Comparison of ENCODE assay signal across 25 cellular contexts in genomic region chr13:30751183-30751933, GRCh38. TPM values are rescaled to one million over a fixed set of nuclear protein-coding genes. Genes with fewer than 3 reads are reported as not detected.
A peak's percentile ranks its signal among the peaks of the same experiment; 100 is the strongest.
DNase-seq lines count a peak whose midpoint lies in the region; ATAC-seq and TF ChIP-seq lines count a peak whose summit lies in the region.
"Had no signal": no experiment of that assay in that cellular context is flagged by ENCODE, and none has a peak within 500 bp of the region (broad histone marks: within the 10 kb centered on the region; RNA-seq: fewer than 3 reads in every experiment).

No MANE protein-coding gene starts in this region.

- H3K27ac ChIP-seq in ovary, result no peak overlapping the region
- H3K27ac ChIP-seq: gastroesophageal sphincter, uterus had no signal

- peaks cover 4% of the 10 kb centered on the region for H3K4me1 ChIP-seq in ovary (ENCODE audit: insufficient read depth)
- H3K4me1 ChIP-seq: uterus had no signal

- ATAC-seq in GM19351 (IDR thresholded peaks at IDR 0.05; ENCODE audit: unreplicated experiment), result no peak
- ATAC-seq: gastroesophageal sphincter had no signal

- no peak for TF ChIP-seq POLR2A in ovary (IDR thresholded peaks at IDR 0.05)

- 88 to 93% (median 89%) methylated on average over 8 of the region's 8 CpGs for WGBS in ovary, 3 donors

- DNase-seq in NCI-H2107 treated with DMSO at 0.1 percent for 48 hours (lab: John Stamatoyannopoulos, UW; ENCODE audit: unreplicated experiment), result peak; percentile 36
- no peak for DNase-seq in NCI-H2107 (lab: John Stamatoyannopoulos, UW)
- peak; percentile 35 for DNase-seq in D341Med (ENCODE audit: low spot score)
- DNase-seq in UCSD-AML1 (lab: John Stamatoyannopoulos, UW; ENCODE audit: unreplicated experiment), result peak; percentile 49
- peak; percentile 45 for DNase-seq in kidney tubule cell (ENCODE audit: low spot score)
- DNase-seq in ovary, result no peak
- no peak for DNase-seq in HuH-7 (ENCODE audit: low spot score)
- DNase-seq: activated CD4-positive, CD25-positive, alpha-beta regulatory T cell; activated effector memory CD4-positive, alpha-beta T cell treated with anti-CD3 and anti-CD28 coated beads, Interleukin-2, amount 50 U/mL, for 16 hours; cerebellar nuclear complex; DMS153; effector CD8-positive, alpha-beta T cell; left cardiac atrium; MG63; NCI-H187 treated with DMSO at 0.1 percent for 48 hours; NCI-H774; nephron progenitor cell; stimulated activated CD4-positive, alpha-beta T cell treated with anti-CD3 and anti-CD28 coated beads, Interleukin-4, amount 100 ng/mL, for 24 hours; uterus had no signal

- H3K9me3 ChIP-seq in ovary, result no peaks in the 10 kb centered on the region
- H3K9me3 ChIP-seq: gastroesophageal sphincter, MG63, uterus had no signal

- no peaks in the 10 kb centered on the region for H3K27me3 ChIP-seq in ovary
- H3K27me3 ChIP-seq: BLaER1 treated with 17β-estradiol and CSF1 and Interleukin-3, amounts not matched to agents 10 nM and 100 nM; gastroesophageal sphincter; MG63; uterus had no signal

- TF ChIP-seq EP300 in ovary (IDR thresholded peaks at IDR 0.05), result no peak

- no peak overlapping the region for H3K4me3 ChIP-seq in ovary
- H3K4me3 ChIP-seq: BLaER1 treated with 17β-estradiol and CSF1 and Interleukin-3, amounts not matched to agents 10 nM and 100 nM; gastroesophageal sphincter; MG63; uterus had no signal

- no peaks in the 10 kb centered on the region for H3K36me3 ChIP-seq in ovary
- H3K36me3 ChIP-seq: gastroesophageal sphincter, MG63, uterus had no signal

- TF ChIP-seq CTCF in ovary (IDR thresholded peaks at IDR 0.05), result no peak

- intact Hi-C loops in ovary (cut with DNase I), result loop anchor here in 1 of 4 donors (5.0 kb wide), 1 partner anchor 426 kb away; no protein-coding TSS in a partner anchor

RNA-seq across cellular contexts. Expression of gene ALOX5AP, which starts 16.0 kb away (rescaled TPM):
- total RNA-seq in ovary, result 10 to 100 TPM in 4 of 7 donors, 1 to 10 TPM in 3; 3.3 to 30.3 (median 10.8) TPM
- polyA plus RNA-seq in ovary, result 10 to 100 TPM in 1 of 2 donors, 1 to 10 TPM in 1; 7.8 to 41.6 TPM
- total RNA-seq: A673, IMR-90, pulmonary artery endothelial cell had no signal

Comparison
In these comparisons a context has a peak if more than half of its experiments do, and no peak if none do; other contexts are left out.
1. DNase-seq: peak in NCI-H2107 treated with DMSO at 0.1 percent for 48 hours (single experiment), D341Med (single experiment), UCSD-AML1 (single experiment) and kidney tubule cell (single experiment); none in NCI-H2107 (single experiment), ovary (0 of 5) and HuH-7 (single experiment).